ENCODE assay signal across 27 cellular contexts in the genomic region with DNA sequence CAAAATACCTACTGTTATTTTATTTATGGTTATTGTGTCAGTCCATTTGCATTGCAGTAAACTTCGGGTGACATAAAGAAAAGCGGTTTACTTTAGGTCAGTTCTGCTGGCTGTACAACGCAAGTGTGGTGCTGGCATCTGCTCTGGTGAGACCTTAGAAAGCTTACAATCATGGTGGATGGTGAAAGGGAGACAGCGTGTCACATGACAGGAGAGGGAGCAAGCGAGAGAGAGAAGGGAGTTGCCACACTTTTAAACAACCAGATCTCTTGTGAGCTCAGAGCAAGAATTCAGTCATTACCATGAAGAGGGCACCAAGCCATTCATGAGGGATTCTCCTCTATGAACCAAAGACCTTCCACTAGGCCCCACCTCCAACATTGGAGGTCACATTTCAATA.
"Had no signal": no experiment of that assay in that cellular context is flagged by ENCODE, and none has a peak within 500 bp of the region (broad histone marks: within the 10 kb centered on the region; RNA-seq: fewer than 3 reads in every experiment).

No MANE protein-coding gene starts in this region.

- ATAC-seq: foreskin keratinocyte; gastroesophageal sphincter; heart right ventricle; natural killer cell; sciatic nerve; stimulated activated naive CD8-positive, alpha-beta T cell treated with anti-CD3 and anti-CD28 coated beads, Interleukin-15, amount 100 ng/mL, for 72 hours had no signal

- H3K4me2 ChIP-seq: neural progenitor cell, smooth muscle cell had no signal

- H3K27me3 ChIP-seq: colonic mucosa, esophagus muscularis mucosa, foreskin keratinocyte, gastroesophageal sphincter, neural progenitor cell, right atrium auricular region, suprapubic skin had no signal

- H2AFZ ChIP-seq: neural progenitor cell had no signal

- H3K4me1 ChIP-seq: colonic mucosa, prostate gland had no signal

- H3K9me3 ChIP-seq: colonic mucosa, prostate gland, right atrium auricular region, suprapubic skin had no signal

- DNase-seq: colonic mucosa; effector CD8-positive, alpha-beta T cell; foreskin keratinocyte; heart right ventricle; hippocampal formation; immature natural killer cell; islet precursor cell; natural killer cell; nucleus accumbens; stimulated activated CD4-positive, alpha-beta T cell treated with anti-CD3 and anti-CD28 coated beads, Interleukin-12 subunit alpha, Interleukin-12 subunit beta, amount 100 ng/mL, for 4 hours; stimulated activated CD4-positive, alpha-beta T cell treated with anti-CD3 and anti-CD28 coated beads, Interleukin-1b, Interleukin-23, amount 100 ng/mL, for 48 hours; stimulated activated CD4-positive, alpha-beta T cell treated with anti-CD3 and anti-CD28 coated beads, Interleukin-4, amount 100 ng/mL, for 1 hour; stimulated activated CD8-positive, alpha-beta memory T cell treated with anti-CD3 and anti-CD28 coated beads, Interleukin-4, amount 100 ng/mL, for 48 hours; stimulated activated naive CD4-positive, alpha-beta T cell; stimulated activated naive CD8-positive, alpha-beta T cell treated with anti-CD3 and anti-CD28 coated beads, Interleukin-15, amount 100 ng/mL, for 72 hours; transverse colon had no signal

- H3K36me3 ChIP-seq: colonic mucosa, esophagus muscularis mucosa, gastroesophageal sphincter, heart right ventricle, neural progenitor cell, prostate gland, right atrium auricular region, suprapubic skin, transverse colon had no signal

- H3K27ac ChIP-seq: colonic mucosa, esophagus muscularis mucosa, foreskin keratinocyte, gastroesophageal sphincter, heart right ventricle, neural progenitor cell, prostate gland, right atrium auricular region, suprapubic skin, transverse colon had no signal

- H3K27ac Mint-ChIP-seq: dendritic cell treated with granulocyte-macrophage colony-stimulating factor and Interleukin-4, amounts not matched to agents 40 ng/mL and 50 ng/mL, for 4 days; immature natural killer cell; memory B cell; natural killer cell; neural progenitor cell; stimulated activated naive CD8-positive, alpha-beta T cell treated with anti-CD3 and anti-CD28 coated beads, Interleukin-15, amount 100 ng/mL, for 72 hours had no signal

- H3K4me3 ChIP-seq: colonic mucosa, esophagus muscularis mucosa, gastroesophageal sphincter, heart right ventricle, lung, neural progenitor cell, prostate gland, right atrium auricular region, smooth muscle cell, suprapubic skin, transverse colon had no signal

- H3K4me3 Mint-ChIP-seq: dendritic cell treated with granulocyte-macrophage colony-stimulating factor and Interleukin-4, amounts not matched to agents 40 ng/mL and 50 ng/mL, for 4 days; immature natural killer cell; memory B cell; natural killer cell; neural progenitor cell; stimulated activated naive CD8-positive, alpha-beta T cell treated with anti-CD3 and anti-CD28 coated beads, Interleukin-15, amount 100 ng/mL, for 72 hours had no signal

- H3K36me3 Mint-ChIP-seq: memory B cell had no signal
